ENCODE assay signal across 30 cellular contexts in the genomic region with DNA sequence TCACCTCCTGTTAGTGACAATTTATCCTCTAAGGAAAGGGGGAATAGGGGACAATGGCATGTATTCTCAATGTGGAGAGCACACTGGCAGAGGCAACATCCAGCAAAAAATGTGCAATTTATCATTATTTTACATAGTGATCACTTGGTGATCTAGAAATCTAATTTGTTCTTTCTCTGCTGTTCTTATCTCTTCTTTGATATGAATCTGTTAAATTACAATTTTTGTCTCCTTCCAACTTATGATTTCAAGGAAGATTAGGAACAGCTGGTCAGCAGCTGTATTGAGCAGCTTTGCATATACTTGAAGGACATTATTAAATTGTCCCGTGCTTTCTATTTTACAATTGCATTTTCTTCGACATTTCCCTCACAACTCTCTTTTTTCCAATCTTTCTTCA.
"Had no signal": no experiment of that assay in that cellular context is flagged by ENCODE, and none has a peak within 500 bp of the region (broad histone marks: within the 10 kb centered on the region; RNA-seq: fewer than 3 reads in every experiment).

No MANE protein-coding gene starts in this region.

- H3K4me3 ChIP-seq: neural progenitor cell, ovary, psoas muscle, right lobe of liver, sigmoid colon, spleen, suprapubic skin, testis, tibial artery, transverse colon, upper lobe of right lung, uterus had no signal

- H3K27me3 ChIP-seq: neural progenitor cell, ovary, right lobe of liver, sigmoid colon, spleen, suprapubic skin, testis, tibial artery, transverse colon, upper lobe of right lung, uterus had no signal

- H3K27ac ChIP-seq: neural progenitor cell, ovary, parathyroid adenoma, psoas muscle, right lobe of liver, sigmoid colon, spleen, suprapubic skin, testis, tibial artery, transverse colon, upper lobe of right lung, uterus had no signal

- H3K9me3 Mint-ChIP-seq: neural progenitor cell; stimulated activated memory B cell treated with anti-CD40 and anti-IgM and Interleukin-4, amounts not matched to agents 10 μg/mL and 1 μg/mL and 100 μg/mL, for 72 hours; stimulated activated naive CD8-positive, alpha-beta T cell treated with anti-CD3 and anti-CD28 coated beads, Interleukin-15, amount 100 ng/mL, for 72 hours; type B pancreatic cell had no signal

- DNase-seq: naive thymus-derived CD8-positive, alpha-beta T cell; occipital lobe; ovary; psoas muscle; right cardiac atrium; right lobe of liver; sigmoid colon; small intestine; spleen; stimulated activated CD4-positive, alpha-beta T cell treated with anti-CD3 and anti-CD28 coated beads, Interleukin-12 subunit alpha, Interleukin-12 subunit beta, amount 100 ng/mL, for 4 hours; stimulated activated CD4-positive, alpha-beta T cell treated with anti-CD3 and anti-CD28 coated beads, Interleukin-1b, Interleukin-23, amount 100 ng/mL, for 48 hours; stimulated activated CD4-positive, alpha-beta T cell treated with anti-CD3 and anti-CD28 coated beads, Interleukin-4, amount 100 ng/mL, for 1 hour; stimulated activated CD4-positive, alpha-beta T cell treated with anti-CD3 and anti-CD28 coated beads, Interleukin-4, amount 100 ng/mL, for 4 hours; stimulated activated CD8-positive, alpha-beta memory T cell treated with anti-CD3 and anti-CD28 coated beads, Interleukin-4, amount 100 ng/mL, for 48 hours; stimulated activated naive CD4-positive, alpha-beta T cell; stimulated activated naive CD8-positive, alpha-beta T cell treated with anti-CD3 and anti-CD28 coated beads, Interleukin-15, amount 100 ng/mL, for 72 hours; stimulated activated naive CD8-positive, alpha-beta T cell treated with anti-CD3 and anti-CD28 coated beads, Interleukin-15, Interleukin-2, amounts not matched to agents 100 U/mL and 50 U/mL, for 24 hours; substantia nigra; testis; tibial artery; transverse colon; upper lobe of right lung; uterus had no signal

- ATAC-seq: naive thymus-derived CD8-positive, alpha-beta T cell; natural killer cell treated with Interleukin-12 subunit alpha and Interleukin-12 subunit beta and Interleukin-15 and Interleukin-18, amount 100 ng/mL, for 72 hours; psoas muscle; right cardiac atrium; right lobe of liver; stimulated activated memory B cell treated with anti-CD40 and anti-IgM and Interleukin-4, amounts not matched to agents 10 μg/mL and 1 μg/mL and 100 μg/mL, for 72 hours; stimulated activated naive CD8-positive, alpha-beta T cell treated with anti-CD3 and anti-CD28 coated beads, Interleukin-15, amount 100 ng/mL, for 72 hours; stimulated activated naive CD8-positive, alpha-beta T cell treated with anti-CD3 and anti-CD28 coated beads, Interleukin-15, Interleukin-2, amounts not matched to agents 100 U/mL and 50 U/mL, for 24 hours; upper lobe of right lung had no signal

- H3K27me3 Mint-ChIP-seq: natural killer cell treated with Interleukin-12 subunit alpha and Interleukin-12 subunit beta and Interleukin-15 and Interleukin-18, amount 100 ng/mL, for 72 hours; progenitor cell of endocrine pancreas; stimulated activated memory B cell treated with anti-CD40 and anti-IgM and Interleukin-4, amounts not matched to agents 10 μg/mL and 1 μg/mL and 100 μg/mL, for 72 hours; stimulated activated naive CD8-positive, alpha-beta T cell treated with anti-CD3 and anti-CD28 coated beads, Interleukin-15, amount 100 ng/mL, for 72 hours; type B pancreatic cell had no signal

- H3K4me1 ChIP-seq: psoas muscle, right lobe of liver, spleen, suprapubic skin, testis, tibial artery, transverse colon, upper lobe of right lung, uterus had no signal

- H3K27ac Mint-ChIP-seq: naive thymus-derived CD8-positive, alpha-beta T cell; natural killer cell treated with Interleukin-12 subunit alpha and Interleukin-12 subunit beta and Interleukin-15 and Interleukin-18, amount 100 ng/mL, for 72 hours; neural progenitor cell; progenitor cell of endocrine pancreas; stimulated activated memory B cell treated with anti-CD40 and anti-IgM and Interleukin-4, amounts not matched to agents 10 μg/mL and 1 μg/mL and 100 μg/mL, for 72 hours; type B pancreatic cell had no signal

- H3K9me3 ChIP-seq: ovary, psoas muscle, right lobe of liver, sigmoid colon, suprapubic skin, testis, tibial artery, transverse colon, upper lobe of right lung, uterus had no signal

- H2AFZ ChIP-seq: parathyroid adenoma had no signal

- H3K4me2 ChIP-seq: neural progenitor cell had no signal

- H3K36me3 ChIP-seq: neural progenitor cell, ovary, right lobe of liver, sigmoid colon, spleen, suprapubic skin, tibial artery, transverse colon, upper lobe of right lung, uterus had no signal

- H3K36me3 Mint-ChIP-seq: natural killer cell treated with Interleukin-12 subunit alpha and Interleukin-12 subunit beta and Interleukin-15 and Interleukin-18, amount 100 ng/mL, for 72 hours; neural progenitor cell; stimulated activated memory B cell treated with anti-CD40 and anti-IgM and Interleukin-4, amounts not matched to agents 10 μg/mL and 1 μg/mL and 100 μg/mL, for 72 hours; type B pancreatic cell had no signal

- H3K4me3 Mint-ChIP-seq: naive thymus-derived CD8-positive, alpha-beta T cell; natural killer cell treated with Interleukin-12 subunit alpha and Interleukin-12 subunit beta and Interleukin-15 and Interleukin-18, amount 100 ng/mL, for 72 hours; neural progenitor cell; stimulated activated memory B cell treated with anti-CD40 and anti-IgM and Interleukin-4, amounts not matched to agents 10 μg/mL and 1 μg/mL and 100 μg/mL, for 72 hours; stimulated activated naive CD8-positive, alpha-beta T cell treated with anti-CD3 and anti-CD28 coated beads, Interleukin-15, amount 100 ng/mL, for 72 hours; type B pancreatic cell had no signal

- H3K9ac ChIP-seq: neural progenitor cell, parathyroid adenoma had no signal

- H3K4me1 Mint-ChIP-seq: neural progenitor cell; stimulated activated memory B cell treated with anti-CD40 and anti-IgM and Interleukin-4, amounts not matched to agents 10 μg/mL and 1 μg/mL and 100 μg/mL, for 72 hours; stimulated activated naive CD8-positive, alpha-beta T cell treated with anti-CD3 and anti-CD28 coated beads, Interleukin-15, amount 100 ng/mL, for 72 hours had no signal

- H3K79me2 ChIP-seq: parathyroid adenoma had no signal
